Comparison of ENCODE assay signal across 12 cellular contexts in the genomic region with DNA sequence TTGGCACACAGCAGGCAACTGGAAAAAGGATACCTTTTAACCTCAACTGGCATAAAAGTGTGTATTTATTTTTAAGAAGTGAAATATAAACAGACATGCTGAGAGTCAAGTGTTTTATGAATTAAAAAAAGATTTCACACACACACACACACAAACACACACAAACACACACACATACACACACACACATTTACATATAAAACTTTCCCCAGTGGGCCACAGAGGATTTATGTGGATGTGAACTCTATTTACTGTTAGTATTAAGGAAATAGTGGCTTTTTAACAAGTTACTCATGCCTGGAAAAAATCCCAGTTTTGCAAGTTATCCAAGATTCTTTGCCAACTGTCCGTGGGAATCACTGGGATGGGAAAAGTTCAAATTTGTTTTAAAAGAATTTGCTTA.
A peak's percentile ranks its signal among the peaks of the same experiment; 100 is the strongest.
DNase-seq lines count a peak whose midpoint lies in the region; ATAC-seq and TF ChIP-seq lines count a peak whose summit lies in the region.
"Had no signal": no experiment of that assay in that cellular context is flagged by ENCODE, and none has a peak within 500 bp of the region (broad histone marks: within the 10 kb centered on the region; RNA-seq: fewer than 3 reads in every experiment).

No MANE protein-coding gene starts in this region.

- H3K27ac ChIP-seq in mammary epithelial cell (ENCODE audit: insufficient read depth, low read depth, low read length), result no peak overlapping the region
- H3K27ac ChIP-seq in uterus, result peak overlapping the region; percentile 27 to 71
- H3K27ac ChIP-seq: 22Rv1 had no signal

- TF ChIP-seq CTCF in MCF 10A (IDR thresholded peaks at IDR 0.05; ENCODE audit: unreplicated experiment) (no peak), mammary epithelial cell (conservative IDR thresholded peaks at IDR 0.05 in 1 of 2, IDR thresholded peaks at IDR 0.05 in 1 of 2; ENCODE audit: extremely low read depth in 1 of 2, insufficient read depth in 1 of 2, low read depth in 1 of 2, low read length in 2 of 2) (no peak), choroid plexus epithelial cell (conservative IDR thresholded peaks at IDR 0.05; ENCODE audit: low read depth, low read length) (no peak), uterus (IDR thresholded peaks at IDR 0.05) (no peak)

- WGBS in mammary epithelial cell (ENCODE audit: low coverage, missing lambda C conversion rate), result 0% methylated on average over 1 of the region's 1 CpG

- dilution Hi-C loops in mammary epithelial cell (cut with HindIII; ENCODE audit: low sequenced_read_pairs), result no loop called here

- peaks cover 12% of the 10 kb centered on the region for H3K9me3 Mint-ChIP-seq in MCF 10A (ENCODE audit: unreplicated experiment)
- no peaks in the 10 kb centered on the region for H3K9me3 Mint-ChIP-seq in stimulated activated effector memory CD8-positive, alpha-beta T cell treated with anti-CD3 and anti-CD28 coated beads, Interleukin-12 subunit alpha, Interleukin-12 subunit beta, amount 100 ng/mL, for 72 hours

- no peaks in the 10 kb centered on the region for H3K36me3 Mint-ChIP-seq in MCF 10A (ENCODE audit: insufficient read depth, unreplicated experiment)
- no peaks in the 10 kb centered on the region for H3K36me3 Mint-ChIP-seq in stimulated activated effector memory CD8-positive, alpha-beta T cell treated with anti-CD3 and anti-CD28 coated beads, Interleukin-12 subunit alpha, Interleukin-12 subunit beta, amount 100 ng/mL, for 72 hours
- H3K36me3 Mint-ChIP-seq: IgD-negative memory B cell had no signal

- H3K4me1 Mint-ChIP-seq in MCF 10A (ENCODE audit: insufficient read depth, unreplicated experiment), result no peaks in the 10 kb centered on the region
- no peaks in the 10 kb centered on the region for H3K4me1 Mint-ChIP-seq in stimulated activated effector memory CD8-positive, alpha-beta T cell treated with anti-CD3 and anti-CD28 coated beads, Interleukin-12 subunit alpha, Interleukin-12 subunit beta, amount 100 ng/mL, for 72 hours
- H3K4me1 Mint-ChIP-seq: IgD-negative memory B cell had no signal

- H3K79me2 ChIP-seq in mammary epithelial cell (ENCODE audit: insufficient read depth, low read length), result no peaks in the 10 kb centered on the region

- no peaks in the 10 kb centered on the region for H4K20me1 ChIP-seq in mammary epithelial cell (ENCODE audit: insufficient read depth, low read length)

- H2AFZ ChIP-seq in mammary epithelial cell (ENCODE audit: low read depth, low read length), result no peak overlapping the region

- H3K4me3 ChIP-seq in mammary epithelial cell (replicated peaks in 1 of 3; ENCODE audit: insufficient read depth in 1 of 3, low read depth in 2 of 3, low read length in 3 of 3) (no peak overlapping the region), choroid plexus epithelial cell (ENCODE audit: low read depth, low read length) (no peak overlapping the region), uterus (no peak overlapping the region)

- no peaks in the 10 kb centered on the region for H3K4me1 ChIP-seq in mammary epithelial cell (ENCODE audit: insufficient read depth, low read length)
- peaks cover 0 to 8% of the 10 kb centered on the region in 2 donors for H3K4me1 ChIP-seq in uterus

- H3K36me3 ChIP-seq in mammary epithelial cell (ENCODE audit: insufficient read depth, low read length), result no peaks in the 10 kb centered on the region
- H3K36me3 ChIP-seq in uterus, result no peaks in the 10 kb centered on the region

- H3K27me3 ChIP-seq in mammary epithelial cell (ENCODE audit: insufficient read depth, low read length) (no peaks in the 10 kb centered on the region), uterus (no peaks in the 10 kb centered on the region)

- no peak overlapping the region for H3K4me2 ChIP-seq in mammary epithelial cell (ENCODE audit: insufficient read depth, low read depth, low read length)

- BruUV-seq in MCF 10A (replicated peaks; lab: Mats Ljungman, UMichigan) (no TSS peak), mammary epithelial cell (replicated peaks; lab: Mats Ljungman, UMichigan) (no TSS peak)

- CTCF ChIA-PET in MCF 10A (lab: Yijun Ruan, JAX), result no interaction called here
- CTCF ChIA-PET in mammary epithelial cell (lab: Charles Lee; ENCODE audit: low non-redundant PET), result no interaction called here

- H3K27me3 Mint-ChIP-seq in MCF 10A (ENCODE audit: insufficient read depth, unreplicated experiment), result no peaks in the 10 kb centered on the region
- H3K27me3 Mint-ChIP-seq: IgD-negative memory B cell had no signal

- H3K9me3 ChIP-seq in mammary epithelial cell (replicated peaks; ENCODE audit: insufficient read depth, low read length), result no peaks in the 10 kb centered on the region
- no peaks in the 10 kb centered on the region for H3K9me3 ChIP-seq in uterus

- H3K4me3 Mint-ChIP-seq in MCF 10A (ENCODE audit: unreplicated experiment), result no peak overlapping the region
- H3K4me3 Mint-ChIP-seq in stimulated activated effector memory CD8-positive, alpha-beta T cell treated with anti-CD3 and anti-CD28 coated beads, Interleukin-12 subunit alpha, Interleukin-12 subunit beta, amount 100 ng/mL, for 72 hours, result no peak overlapping the region
- H3K4me3 Mint-ChIP-seq: IgD-negative memory B cell had no signal

- in situ Hi-C loops in mammary epithelial cell (cut with MboI; ENCODE audit: low sequenced_read_pairs in 2 of 2), result no loop called here

- H3K27ac Mint-ChIP-seq in MCF 10A (ENCODE audit: low read depth, unreplicated experiment), result no peak overlapping the region
- no peak overlapping the region for H3K27ac Mint-ChIP-seq in stimulated activated effector memory CD8-positive, alpha-beta T cell treated with anti-CD3 and anti-CD28 coated beads, Interleukin-12 subunit alpha, Interleukin-12 subunit beta, amount 100 ng/mL, for 72 hours
- H3K27ac Mint-ChIP-seq: IgD-negative memory B cell had no signal

- peak; percentile 61 for DNase-seq in MCF 10A (ENCODE audit: unreplicated experiment)
- DNase-seq in mammary epithelial cell, result no peak
- peak; percentile 32 for DNase-seq in choroid plexus epithelial cell (ENCODE audit: low read depth)
- DNase-seq in iris pigment epithelial cell (ENCODE audit: low read depth), result peak; percentile 40
- DNase-seq in uterus, result peak; percentile 31 to 57
- DNase-seq in islet precursor cell, result no peak
- DNase-seq in stimulated activated effector memory CD8-positive, alpha-beta T cell treated with anti-CD3 and anti-CD28 coated beads, Interleukin-12 subunit alpha, Interleukin-12 subunit beta, amount 100 ng/mL, for 72 hours (ENCODE audit: low spot score in 2 of 2), result no peak
- DNase-seq: NCI-H2029 treated with DMSO at 0.1 percent for 48 hours had no signal

- intact Hi-C loops in MCF 10A (cut with micrococcal nuclease) (no loop called here), mammary epithelial cell (cut with micrococcal nuclease) (no loop called here), uterus (cut with DNase I; ENCODE audit: low total_unique reads) (no loop called here)

- POLR2A ChIA-PET in MCF 10A (lab: Yijun Ruan, JAX), result no interaction called here

- H3K9ac ChIP-seq in mammary epithelial cell (ENCODE audit: insufficient read depth, low read length), result no peak overlapping the region

- no peak for ATAC-seq in stimulated activated effector memory CD8-positive, alpha-beta T cell treated with anti-CD3 and anti-CD28 coated beads, Interleukin-12 subunit alpha, Interleukin-12 subunit beta, amount 100 ng/mL, for 72 hours
- no peak for ATAC-seq in HG02938 (IDR thresholded peaks at IDR 0.05; ENCODE audit: unreplicated experiment)
- ATAC-seq: esophagus mucosa had no signal

- no peak for TF ChIP-seq POLR2A in uterus (IDR thresholded peaks at IDR 0.05)

Comparison
In these comparisons a context has a peak if more than half of its experiments do, and no peak if none do; other contexts are left out.
1. DNase-seq: peak in MCF 10A (single experiment), choroid plexus epithelial cell (single experiment), iris pigment epithelial cell (single experiment) and uterus (2 of 2); none in mammary epithelial cell (single experiment), islet precursor cell (single experiment) and stimulated activated effector memory CD8-positive, alpha-beta T cell treated with anti-CD3 and anti-CD28 coated beads, Interleukin-12 subunit alpha, Interleukin-12 subunit beta, amount 100 ng/mL, for 72 hours (0 of 2).